In genomic region chr12:55926738-55927587, GRCh38 we compare ENCODE assay signal across 8 cellular contexts. TPM values are rescaled to one million over a fixed set of nuclear protein-coding genes. Genes with fewer than 3 reads are reported as not detected.
DNase-seq lines count a peak whose midpoint lies in the region; ATAC-seq and TF ChIP-seq lines count a peak whose summit lies in the region.

No MANE protein-coding gene starts in this region.

- H3K4me1 ChIP-seq in IMR-90 (ENCODE audit: control insufficient read depth, insufficient read depth, low read length) (peaks cover 13% of the 10 kb centered on the region), OCI-LY3 (ENCODE audit: low read length) (peaks cover 39% of the 10 kb centered on the region)

- CTCF ChIA-PET in IMR-90 (lab: Yijun Ruan, JAX): interaction anchor here (0.6 to 1.4 kb wide), 6 partner anchors 10 to 188 kb away, joined by 3 to 5 read pairs (median 3); no protein-coding TSS in a partner anchor

- peaks cover 11% of the 10 kb centered on the region for H3K9me1 ChIP-seq in IMR-90 (ENCODE audit: insufficient read depth, low read length)

- peak overlapping the region; percentile 54 for H2BK120ac ChIP-seq in IMR-90 (ENCODE audit: low read depth, low read length)

- TF ChIP-seq POLR2A in IMR-90 (IDR thresholded peaks at IDR 0.05; ENCODE audit: low read depth, low read length): peak; percentile 84

- in situ Hi-C loops in IMR-90 (cut with MboI; ENCODE audit: low sequenced_read_pairs): loop anchor here (10.0 kb wide), 1 partner anchor 102 kb away; the partner anchor contains the start of gene DNAJC14

- H3K14ac ChIP-seq in IMR-90 (replicated peaks; ENCODE audit: low read depth, low read length): peak overlapping the region; percentile 98

- H4K5ac ChIP-seq in IMR-90 (ENCODE audit: low read depth, low read length): peak overlapping the region; percentile 94

- H3K9ac ChIP-seq in IMR-90 (ENCODE audit: low read depth, low read length) (peak overlapping the region; percentile 98), OCI-LY3 (ENCODE audit: low read length) (peak overlapping the region; percentile 97)

- peak overlapping the region; percentile 99 for H2AK9ac ChIP-seq in IMR-90 (replicated peaks; ENCODE audit: low read depth, low read length, poor library complexity)

- peak overlapping the region; percentile 82 for H3K18ac ChIP-seq in IMR-90 (ENCODE audit: low read depth, low read length)

- TF ChIP-seq RAD21 in IMR-90 (IDR thresholded peaks at IDR 0.05; ENCODE audit: low read length): no peak; the same call in 1 of the 2 replicates

- H3K4me3 ChIP-seq in IMR-90 (ENCODE audit: insufficient read depth, low read depth, low read length) (peak overlapping the region; percentile 83), OCI-LY3 (ENCODE audit: low read length) (peak overlapping the region; percentile 91)

- H3K4ac ChIP-seq in IMR-90 (ENCODE audit: low read depth, low read length): peak overlapping the region; percentile 93

- H3K9me3 ChIP-seq in IMR-90 (ENCODE audit: control insufficient read depth, insufficient read depth, low read length) (no peaks in the 10 kb centered on the region), OCI-LY3 (ENCODE audit: insufficient read depth, low read length) (peaks cover 4% of the 10 kb centered on the region; the same call in 1 of the 2 replicates)

- 0% methylated on average over 4 of the region's 42 CpGs; no CpG with 5 or more reads in 1 of the 2 experiments for WGBS in IMR-90 (ENCODE audit: extremely low coverage in 2 of 2, insufficient read length in 1 of 2), 2 experiments

- intact Hi-C loops in IMR-90 (cut with micrococcal nuclease): no loop called here

- no TSS peak for BruUV-seq in IMR-90 (replicated peaks; lab: Mats Ljungman, UMichigan)

- peak overlapping the region; percentile 94 for H3K27ac ChIP-seq in IMR-90 (ENCODE audit: insufficient read depth, low read length)
- peak overlapping the region; percentile 95 for H3K27ac ChIP-seq in OCI-LY3 (ENCODE audit: low read length)
- H3K27ac ChIP-seq in epithelial cell of prostate: peak overlapping the region; percentile 99

- ATAC-seq in GM21515 (IDR thresholded peaks at IDR 0.05; ENCODE audit: unreplicated experiment): peak; percentile 40
- peak; percentile 70 for ATAC-seq in IMR-90 (ENCODE audit: low read depth)

- no peak overlapping the region for H2BK20ac ChIP-seq in IMR-90 (ENCODE audit: low read depth, low read length)

- DNase-seq in DMS 273 (lab: John Stamatoyannopoulos, UW; ENCODE audit: unreplicated experiment) (peak; percentile 94), IMR-90 (peak; percentile 91), activated T-cell treated with anti-CD3 and anti-CD28 coated beads for 24 hours (ENCODE audit: low read depth) (peak; percentile 91), epithelial cell of prostate (ENCODE audit: low read depth, low spot score) (no peak), mucosa of gallbladder (ENCODE audit: low spot score) (peak; percentile 89)
- DNase-seq in stimulated activated CD8-positive, alpha-beta memory T cell treated with anti-CD3 and anti-CD28 coated beads, Interleukin-4, amount 100 ng/mL, for 24 hours (ENCODE audit: low read depth): peak; percentile 87

- H3K27me3 ChIP-seq in IMR-90 (ENCODE audit: control insufficient read depth, insufficient read depth, low read length) (no peaks in the 10 kb centered on the region), OCI-LY3 (ENCODE audit: low read depth, low read length) (no peaks in the 10 kb centered on the region)

- peak overlapping the region; percentile 94 for H2AFZ ChIP-seq in IMR-90 (replicated peaks; ENCODE audit: low read length, poor library complexity)
- H2AFZ ChIP-seq in OCI-LY3 (ENCODE audit: low read depth, low read length): peak overlapping the region; percentile 81

- H4K20me1 ChIP-seq in IMR-90 (ENCODE audit: insufficient read depth, low read length) (no peaks in the 10 kb centered on the region; the same call in 1 of the 2 replicates), OCI-LY3 (ENCODE audit: insufficient read depth, low read length) (no peaks in the 10 kb centered on the region; the same call in 1 of the 2 replicates)

- peaks cover 32 to 66% of the 10 kb centered on the region in 2 experiments for H3K79me1 ChIP-seq in IMR-90 (ENCODE audit: low read depth in 1 of 2, low read length in 2 of 2)

- dilution Hi-C loops in IMR-90 (cut with HindIII; ENCODE audit: low sequenced_read_pairs, unreplicated experiment): no loop called here

- H2AK5ac ChIP-seq in IMR-90 (ENCODE audit: low read depth, low read length): peak overlapping the region; percentile 93

- peak; percentile 64 for TF ChIP-seq CTCF in IMR-90 (conservative IDR thresholded peaks at IDR 0.05; ENCODE audit: low read depth, low read length)
- peak; percentile 89 for TF ChIP-seq CTCF in OCI-LY3 (IDR thresholded peaks at IDR 0.05; ENCODE audit: low read depth, low read length)

- peak overlapping the region; percentile 99 to 100 for H4K8ac ChIP-seq in IMR-90 (ENCODE audit: low read depth in 2 of 2, low read length in 2 of 2)

- H3K23ac ChIP-seq in IMR-90 (ENCODE audit: low read depth, low read length): peak overlapping the region; percentile 95

- peak overlapping the region; percentile 95 for H3K56ac ChIP-seq in IMR-90 (ENCODE audit: extremely low read depth, insufficient read depth, low read length)

- peaks cover 60% of the 10 kb centered on the region for H3K79me2 ChIP-seq in OCI-LY3 (ENCODE audit: low read length)

- H2BK15ac ChIP-seq in IMR-90 (ENCODE audit: low read depth, low read length): peak overlapping the region; percentile 72

- H2BK5ac ChIP-seq in IMR-90 (ENCODE audit: low read depth, low read length, poor library complexity, severe bottlenecking): peak overlapping the region; percentile 89

- peak overlapping the region; percentile 91 for H4K91ac ChIP-seq in IMR-90 (ENCODE audit: insufficient read depth, low read depth, low read length)

- H3K4me2 ChIP-seq in IMR-90 (ENCODE audit: low read depth, low read length): peak overlapping the region; percentile 98
- H3K4me2 ChIP-seq in OCI-LY3 (ENCODE audit: low read length): peak overlapping the region; percentile 96

- H3K36me3 ChIP-seq in IMR-90 (ENCODE audit: control insufficient read depth, insufficient read depth, low read length) (peaks cover 4% of the 10 kb centered on the region), OCI-LY3 (replicated peaks; ENCODE audit: low read depth, low read length) (peaks cover 9% of the 10 kb centered on the region)

- POLR2A ChIA-PET in IMR-90 (lab: Charles Lee; ENCODE audit: unreplicated experiment): interaction anchor here (0.6 to 2.2 kb wide), 4 partner anchors 97 to 198 kb away, joined by 3 to 6 read pairs (median 4); partner anchors contain the start of genes ORMDL2 and SARNP

TF ChIP-seq in IMR-90, 13 proteins besides CTCF, POLR2A, EP300 and RAD21:
- TF ChIP-seq ELK1 (IDR thresholded peaks at IDR 0.05; ENCODE audit: borderline replicate concordance, low read depth, low read length) (0 out of 2 replicates have a peak, but pooled peaks have one; percentile 47), CHD1 (IDR thresholded peaks at IDR 0.05; ENCODE audit: low read depth, low read length) (no peak; the same call in 1 of the 2 replicates), SMC3 (IDR thresholded peaks at IDR 0.05; ENCODE audit: low read depth, low read length) (peak; percentile 41), MXI1 (IDR thresholded peaks at IDR 0.05; ENCODE audit: borderline replicate concordance, low read depth, low read length) (0 out of 2 replicates have a peak, but pooled peaks have one; percentile 31), MAZ (IDR thresholded peaks at IDR 0.05; ENCODE audit: borderline replicate concordance, low read depth, low read length) (peak; percentile 66; the same call in 1 of the 2 replicates), RCOR1 (IDR thresholded peaks at IDR 0.05; ENCODE audit: insufficient replicate concordance, low read length) (no peak)

RNA-seq across cellular contexts. Expression of gene PYM1, which starts 0.7 kb away (rescaled TPM):
- total RNA-seq in IMR-90 (2012; rRNA removed): 25.6 and 27.8 TPM in 2 replicates
- polyA plus RNA-seq in IMR-90 (2012; rRNA removed): 26.5 and 27.3 TPM in 2 replicates
- 20.9 and 33.3 TPM in 2 replicates for polyA plus RNA-seq in IMR-90 (2012; cell fraction: cytosol; rRNA removed)
- 5.8 and 12.0 TPM in 2 replicates for polyA plus RNA-seq in IMR-90 (2012; cell fraction: nucleus; rRNA removed; ENCODE audit: low replicate concordance)
- 25.1 TPM for total RNA-seq in mucosa of gallbladder

RNA-seq across cellular contexts. Expression of gene DGKA, which starts 4.0 kb away (rescaled TPM):
- total RNA-seq in IMR-90 (2012; rRNA removed): 61.4 and 71.9 TPM in 2 replicates
- polyA plus RNA-seq in IMR-90 (2012; rRNA removed): 75.1 and 75.8 TPM in 2 replicates
- 42.1 and 49.7 TPM in 2 replicates for polyA plus RNA-seq in IMR-90 (2012; cell fraction: cytosol; rRNA removed)
- polyA plus RNA-seq in IMR-90 (2012; cell fraction: nucleus; rRNA removed; ENCODE audit: low replicate concordance): 198 and 228 TPM in 2 replicates
- total RNA-seq in mucosa of gallbladder: 50.5 TPM

RNA-seq across cellular contexts. Expression of gene PMEL, which starts 38.9 kb away (rescaled TPM):
- total RNA-seq in IMR-90 (2012; rRNA removed): 1.4 and 1.7 TPM in 2 replicates
- polyA plus RNA-seq in IMR-90 (2012; rRNA removed): 5.8 and 5.9 TPM in 2 replicates
- polyA plus RNA-seq in IMR-90 (2012; cell fraction: cytosol; rRNA removed): 6.3 and 7.0 TPM in 2 replicates
- 7.9 and 8.3 TPM in 2 replicates for polyA plus RNA-seq in IMR-90 (2012; cell fraction: nucleus; rRNA removed; ENCODE audit: low replicate concordance)
- 2.9 TPM for total RNA-seq in mucosa of gallbladder

RNA-seq across cellular contexts. Expression of gene CDK2, which starts 39.7 kb away (rescaled TPM):
- total RNA-seq in IMR-90 (2012; rRNA removed): 40.0 and 42.5 TPM in 2 replicates
- 61.7 and 101 TPM in 2 replicates for polyA plus RNA-seq in IMR-90 (2012; rRNA removed)
- polyA plus RNA-seq in IMR-90 (2012; cell fraction: cytosol; rRNA removed): 17.6 and 38.8 TPM in 2 replicates
- 78.5 and 151 TPM in 2 replicates for polyA plus RNA-seq in IMR-90 (2012; cell fraction: nucleus; rRNA removed; ENCODE audit: low replicate concordance)
- total RNA-seq in mucosa of gallbladder: 28.0 TPM

RNA-seq across cellular contexts. Expression of gene RAB5B, which starts 46.9 kb away (rescaled TPM):
- total RNA-seq in IMR-90 (2012; rRNA removed) (54.4 and 56.5 TPM in 2 replicates), mucosa of gallbladder (182 TPM)
- 85.6 and 99.2 TPM in 2 replicates for polyA plus RNA-seq in IMR-90 (2012; rRNA removed)
- 44.8 and 45.5 TPM in 2 replicates for polyA plus RNA-seq in IMR-90 (2012; cell fraction: cytosol; rRNA removed)
- polyA plus RNA-seq in IMR-90 (2012; cell fraction: nucleus; rRNA removed; ENCODE audit: low replicate concordance): 42.5 and 123 TPM in 2 replicates
